ENCODE assay signal across 18 cellular contexts in genomic region chr16:55825115-55825728, GRCh38. TPM values are rescaled to one million over a fixed set of nuclear protein-coding genes. Genes with fewer than 3 reads are reported as not detected.
DNase-seq lines count a peak whose midpoint lies in the region; ATAC-seq, FAIRE-seq and TF ChIP-seq lines count a peak whose summit lies in the region.
"Had no signal": no experiment of that assay in that cellular context is flagged by ENCODE, and none has a peak within 500 bp of the region (broad histone marks: within the 10 kb centered on the region; RNA-seq: fewer than 3 reads in every experiment).

No MANE protein-coding gene starts in this region.

- no peaks in the 10 kb centered on the region for H3K27me3 ChIP-seq in liver (ENCODE audit: control insufficient read depth in 4 of 4, insufficient read depth in 4 of 4, low read length in 3 of 4)
- no peaks in the 10 kb centered on the region for H3K27me3 ChIP-seq in HepG2 (ENCODE audit: control insufficient read depth in 1 of 2, insufficient read depth in 2 of 2, low read length in 2 of 2)

- no peak for FAIRE-seq in HepG2 (lab: Jason Lieb, UNC)
- FAIRE-seq: A204.1, GM19239, H1 had no signal

- H3K79me2 ChIP-seq in HepG2 (ENCODE audit: insufficient read depth, low read length), result no peaks in the 10 kb centered on the region

- no peak for TF ChIP-seq EP300 in HepG2 (IDR thresholded peaks at IDR 0.05; ENCODE audit: low read depth in 2 of 2, low read length in 2 of 2)
- TF ChIP-seq EP300 in HepG2 (CRISPR knock-in tag; IDR thresholded peaks at IDR 0.05; ENCODE audit: borderline replicate concordance), result no peak

- H3K4me2 ChIP-seq in HepG2 (ENCODE audit: low read depth, low read length), result no peak overlapping the region

- H3K27ac Mint-ChIP-seq in osteocyte (ENCODE audit: unreplicated experiment), result no peak overlapping the region
- H3K27ac Mint-ChIP-seq: CD4-positive, alpha-beta T cell had no signal

- H3K9me3 ChIP-seq in liver (ENCODE audit: control insufficient read depth in 4 of 4, low read length in 3 of 4) (no peaks in the 10 kb centered on the region), HepG2 (ENCODE audit: low read length) (no peaks in the 10 kb centered on the region)

- H3K9ac ChIP-seq in liver (ENCODE audit: low read depth in 1 of 2, low read length in 2 of 2) (no peak overlapping the region), HepG2 (ENCODE audit: insufficient read depth, low read depth, low read length) (no peak overlapping the region)

- no peak for TF ChIP-seq CTCF in liver (IDR thresholded peaks at IDR 0.05; ENCODE audit: low read depth, low read length, missing input control)
- no peak for TF ChIP-seq CTCF in HepG2 (CRISPR knock-in tag; IDR thresholded peaks at IDR 0.05)
- no peak for TF ChIP-seq CTCF in coronary artery (IDR thresholded peaks at IDR 0.05)
- no peak for TF ChIP-seq CTCF in osteocyte (IDR thresholded peaks at IDR 0.05)

- H3K36me3 ChIP-seq in liver (ENCODE audit: control insufficient read depth in 4 of 4, insufficient read depth in 3 of 4, low read depth in 1 of 4, low read length in 3 of 4), result peaks cover 17 to 59% (median 39%) of the 10 kb centered on the region in 4 donors
- H3K36me3 ChIP-seq in HepG2 (replicated peaks in 1 of 2; ENCODE audit: control insufficient read depth in 1 of 2, insufficient read depth in 2 of 2, low read length in 2 of 2), result peaks cover 10 to 57% of the 10 kb centered on the region in 2 experiments; a peak in 4 of 5 replicates

- no peaks in the 10 kb centered on the region for H3K9me3 Mint-ChIP-seq in osteocyte (ENCODE audit: unreplicated experiment)
- H3K9me3 Mint-ChIP-seq: CD4-positive, alpha-beta T cell; H9 had no signal

- peak overlapping the region; percentile 22 to 31 for H3K27ac ChIP-seq in liver (ENCODE audit: low read depth in 1 of 2, low read length in 2 of 2)
- H3K27ac ChIP-seq in HepG2 (ENCODE audit: extremely low read length, insufficient read depth, low read length), result no peak overlapping the region
- no peak overlapping the region for H3K27ac ChIP-seq in coronary artery
- H3K27ac ChIP-seq: C4-2B had no signal

- WGBS in liver, result 87% methylated on average over 6 of the region's 6 CpGs
- 98% methylated on average over 6 of the region's 6 CpGs for WGBS in HepG2 (ENCODE audit: low lambda C conversion rate)

- intact Hi-C loops in HepG2 (cut with micrococcal nuclease; ENCODE audit: unreplicated experiment), result no loop called here

- H3K4me3 ChIP-seq in liver (ENCODE audit: low read depth in 1 of 3, low read length in 3 of 3) (no peak overlapping the region), HepG2 (replicated peaks in 1 of 3; ENCODE audit: insufficient read depth in 1 of 3, low read depth in 2 of 3, low read length in 3 of 3) (no peak overlapping the region), coronary artery (no peak overlapping the region)

- in situ Hi-C loops in HepG2 (cut with HindIII; ENCODE audit: extremely low pct_ligation_motif_present, low pct_unique_long_range_greater_than_20kb), result no loop called here

- H2AFZ ChIP-seq in HepG2 (ENCODE audit: low read length), result no peak overlapping the region

- no TSS peak for BruUV-seq in HepG2 (replicated peaks; lab: Mats Ljungman, UMichigan)

- no peak for DNase-seq in HepG2 (ENCODE audit: low spot score)
- DNase-seq in coronary artery (ENCODE audit: low spot score), result peak; percentile 28
- peak; percentile 42 for DNase-seq in osteocyte (ENCODE audit: extremely low spot score, unreplicated experiment)
- DNase-seq in dedifferentiated amniotic fluid mesenchymal stem cell (ENCODE audit: extremely low spot score), result no peak
- DNase-seq: AML-193; CD4-positive, alpha-beta T cell; DMS153; DMS79; GF-D8; H9 had no signal

- no peaks in the 10 kb centered on the region for H3K4me1 Mint-ChIP-seq in osteocyte (ENCODE audit: unreplicated experiment)
- H3K4me1 Mint-ChIP-seq: H9 had no signal

- TF ChIP-seq POLR2A in HepG2 (IDR thresholded peaks at IDR 0.05; ENCODE audit: insufficient read depth in 1 of 2, low read depth in 2 of 2, low read length in 2 of 2), result no peak

- no peak overlapping the region for H3K4me3 Mint-ChIP-seq in osteocyte (ENCODE audit: unreplicated experiment)
- H3K4me3 Mint-ChIP-seq: CD4-positive, alpha-beta T cell; H9 had no signal

- POLR2A ChIA-PET in HepG2 (lab: Yijun Ruan, JAX), result no interaction called here

- H3K4me1 ChIP-seq in liver (ENCODE audit: control insufficient read depth in 4 of 4, insufficient read depth in 4 of 4, low read length in 3 of 4) (peaks cover 2 to 39% (median 24%) of the 10 kb centered on the region in 4 donors), HepG2 (ENCODE audit: insufficient read depth, low read length) (no peaks in the 10 kb centered on the region)

- CTCF ChIA-PET in HepG2 (lab: Yijun Ruan, JAX; ENCODE audit: low intra/inter-chr PET ratio, low total read pairs), result no interaction called here

- ATAC-seq in HepG2 (no peak), GM18907 (IDR thresholded peaks at IDR 0.05; ENCODE audit: unreplicated experiment) (no peak)

- H3K27me3 Mint-ChIP-seq in osteocyte (ENCODE audit: unreplicated experiment), result no peaks in the 10 kb centered on the region

- no peaks in the 10 kb centered on the region for H3K36me3 Mint-ChIP-seq in osteocyte (ENCODE audit: unreplicated experiment)

- H4K20me1 ChIP-seq in HepG2 (ENCODE audit: insufficient read depth, low read length), result no peaks in the 10 kb centered on the region

- TF ChIP-seq RAD21 in liver (IDR thresholded peaks at IDR 0.05) (no peak), HepG2 (CRISPR knock-in tag; IDR thresholded peaks at IDR 0.05) (no peak)

TF ChIP-seq in liver, 16 proteins besides CTCF, POLR2A, EP300 and RAD21 (continues in another document):
- no peak for TF ChIP-seq EGR1 (IDR thresholded peaks at IDR 0.05; ENCODE audit: low read depth in 2 of 2)

TF ChIP-seq in HepG2, 621 proteins besides CTCF, POLR2A, EP300 and RAD21 (continues in another document):
- no peak for TF ChIP-seq MED8 (CRISPR knock-in tag; IDR thresholded peaks at IDR 0.05; ENCODE audit: insufficient replicate concordance)

RNA-seq across cellular contexts. Expression of gene CES1, which starts 7.7 kb away (rescaled TPM):
- total RNA-seq in liver (100 to 1,000 TPM in 1 of 2 donors, 1 to 10 TPM in 1; 8.4 to 376 TPM), HepG2 (2016; rRNA removed; fragmentation: Illumina TruSeq; extraction: Trizol) (82.8 and 198 TPM in 2 replicates), osteocyte (not detected in 2 replicates)
- polyA plus RNA-seq in liver (1,000 to 10,000 TPM in 1 of 2 donors, 100 to 1,000 TPM in 1; 716 to 1,773 TPM), HepG2 (2011; rRNA removed) (136 and 243 TPM in 2 replicates)
- 21.6 and 25.6 TPM in 2 replicates for total RNA-seq in HepG2 (2016; cell fraction: cytosol; rRNA removed; fragmentation: Illumina TruSeq; extraction: Trizol; ENCODE audit: low read depth)
- 82.8 and 198 TPM in 2 replicates for total RNA-seq in HepG2 (2016; cell fraction: insoluble cytoplasmic fraction; rRNA removed; fragmentation: Illumina TruSeq; extraction: Trizol)
- total RNA-seq in HepG2 (2016; cell fraction: membrane; rRNA removed; fragmentation: Illumina TruSeq; extraction: Trizol), result 30.5 and 36.0 TPM in 2 replicates
- total RNA-seq in HepG2 (2016; cell fraction: nucleus; rRNA removed; fragmentation: Illumina TruSeq; extraction: Trizol), result 161 and 194 TPM in 2 replicates
- 113 and 203 TPM in 2 replicates for polyA plus RNA-seq in HepG2 (2011; cell fraction: cytosol; rRNA removed)
- polyA plus RNA-seq in HepG2 (2011; cell fraction: nucleus; rRNA removed), result 105 and 175 TPM in 2 replicates
- polyA plus RNA-seq in HepG2 (2012), result 295 and 362 TPM in 2 replicates
- polyA plus RNA-seq in HepG2 (2016; cell fraction: cytosol; fragmentation: Illumina TruSeq; extraction: Trizol; ENCODE audit: low read depth), result 37.4 and 40.2 TPM in 2 replicates
- 108 and 118 TPM in 2 replicates for polyA plus RNA-seq in HepG2 (2016; cell fraction: insoluble cytoplasmic fraction; fragmentation: Illumina TruSeq; extraction: Trizol; ENCODE audit: low read depth)
- 40.5 and 44.8 TPM in 2 replicates for polyA plus RNA-seq in HepG2 (2016; cell fraction: membrane; fragmentation: Illumina TruSeq; extraction: Trizol; ENCODE audit: low read depth)
- 349 and 393 TPM in 2 replicates for polyA plus RNA-seq in HepG2 (2016; cell fraction: nucleus; fragmentation: Illumina TruSeq; extraction: Trizol; ENCODE audit: insufficient read depth, low read depth)
- 16.1 and 76.9 TPM in 2 replicates for polyA minus RNA-seq in HepG2 (2011; rRNA and poly(A)+ RNA removed; ENCODE audit: low replicate concordance)
- 35.3 and 69.1 TPM in 2 replicates for polyA minus RNA-seq in HepG2 (2011; cell fraction: cytosol; rRNA and poly(A)+ RNA removed)
- 31.8 and 60.5 TPM in 2 replicates for polyA minus RNA-seq in HepG2 (2011; cell fraction: nucleus; rRNA and poly(A)+ RNA removed)
- total RNA-seq: H9 had no signal

RNA-seq across cellular contexts. Expression of gene CES5A, which starts 50.0 kb away (rescaled TPM):
- under 1 TPM in 1 of 2 donors, not detected in 1; 0.67 TPM for total RNA-seq in liver
- 1 to 10 TPM in 1 of 2 donors, under 1 TPM in 1; 0.96 to 1.5 TPM for polyA plus RNA-seq in liver
- not detected in 2 replicates for total RNA-seq in HepG2 (2016; rRNA removed; fragmentation: Illumina TruSeq; extraction: Trizol)
- not detected in 2 replicates for total RNA-seq in HepG2 (2016; cell fraction: cytosol; rRNA removed; fragmentation: Illumina TruSeq; extraction: Trizol; ENCODE audit: low read depth)
- total RNA-seq in HepG2 (2016; cell fraction: insoluble cytoplasmic fraction; rRNA removed; fragmentation: Illumina TruSeq; extraction: Trizol), result not detected in 2 replicates
- not detected in 2 replicates for total RNA-seq in HepG2 (2016; cell fraction: membrane; rRNA removed; fragmentation: Illumina TruSeq; extraction: Trizol)
- not detected in 2 replicates for total RNA-seq in HepG2 (2016; cell fraction: nucleus; rRNA removed; fragmentation: Illumina TruSeq; extraction: Trizol)
- polyA plus RNA-seq in HepG2 (2011; rRNA removed), result 0.05 TPM in 1 of 2 replicates, not detected in the other
- 0.04 TPM in 1 of 2 replicates, not detected in the other for polyA plus RNA-seq in HepG2 (2011; cell fraction: cytosol; rRNA removed)
- not detected in 2 replicates for polyA plus RNA-seq in HepG2 (2011; cell fraction: nucleus; rRNA removed)
- polyA plus RNA-seq in HepG2 (2012), result not detected in 2 replicates
- polyA plus RNA-seq in HepG2 (2016; cell fraction: cytosol; fragmentation: Illumina TruSeq; extraction: Trizol; ENCODE audit: low read depth), result not detected in 2 replicates
- not detected in 2 replicates for polyA plus RNA-seq in HepG2 (2016; cell fraction: insoluble cytoplasmic fraction; fragmentation: Illumina TruSeq; extraction: Trizol; ENCODE audit: low read depth)
- not detected in 2 replicates for polyA plus RNA-seq in HepG2 (2016; cell fraction: membrane; fragmentation: Illumina TruSeq; extraction: Trizol; ENCODE audit: low read depth)
- polyA plus RNA-seq in HepG2 (2016; cell fraction: nucleus; fragmentation: Illumina TruSeq; extraction: Trizol; ENCODE audit: insufficient read depth, low read depth), result not detected in 2 replicates
- polyA minus RNA-seq in HepG2 (2011; rRNA and poly(A)+ RNA removed; ENCODE audit: low replicate concordance), result not detected in 2 replicates
- polyA minus RNA-seq in HepG2 (2011; cell fraction: cytosol; rRNA and poly(A)+ RNA removed), result not detected in 2 replicates
- not detected in 2 replicates for polyA minus RNA-seq in HepG2 (2011; cell fraction: nucleus; rRNA and poly(A)+ RNA removed)
- total RNA-seq in osteocyte, result not detected in 2 replicates
- total RNA-seq: CD4-positive, alpha-beta T cell; Daoy; H1; H9 had no signal
- polyA plus RNA-seq: BJ, H1 had no signal

Comparison
In these comparisons a context has a peak if more than half of its experiments do, and no peak if none do; other contexts are left out.
1. H3K27ac ChIP-seq: peak in liver (2 of 2); none in HepG2 (single experiment) and coronary artery (0 of 2).
2. DNase-seq: peak in coronary artery (single experiment) and osteocyte (single experiment); none in HepG2 (single experiment) and dedifferentiated amniotic fluid mesenchymal stem cell (single experiment).